ENCODE assay signal across 27 cellular contexts in genomic region chr9:17403539-17403938, GRCh38.
"Had no signal": no experiment of that assay in that cellular context is flagged by ENCODE, and none has a peak within 500 bp of the region (broad histone marks: within the 10 kb centered on the region; RNA-seq: fewer than 3 reads in every experiment).

No MANE protein-coding gene starts in this region.

- DNase-seq: stimulated activated CD4-positive, alpha-beta T cell treated with anti-CD3 and anti-CD28 coated beads, Interleukin-2, amount 100 ng/mL, for 48 hours; stimulated activated CD4-positive, alpha-beta T cell treated with anti-CD3 and anti-CD28 coated beads, Interleukin-4, amount 100 ng/mL, for 1 hour; stimulated activated CD4-positive, alpha-beta T cell treated with anti-CD3 and anti-CD28 coated beads, Interleukin-4, amount 100 ng/mL, for 24 hours; stimulated activated CD4-positive, alpha-beta T cell treated with anti-CD3 and anti-CD28 coated beads, Interleukin-4, amount 100 ng/mL, for 4 hours; stimulated activated CD8-positive, alpha-beta memory T cell treated with anti-CD3 and anti-CD28 coated beads, Interleukin-4, amount 100 ng/mL, for 48 hours; stimulated activated naive B cell treated with anti-CD40 and anti-IgM and Interleukin-4, amounts not matched to agents 10 μg/mL and 1 μg/mL and 100 μg/mL, for 72 hours; stimulated activated naive CD4-positive, alpha-beta T cell; stimulated activated naive CD4-positive, alpha-beta T cell treated with Interleukin-2 at 50 U/mL for 16 hours; stimulated activated naive CD8-positive, alpha-beta T cell treated with anti-CD3 and anti-CD28 coated beads, Interleukin-15, amount 100 ng/mL, for 72 hours; stimulated activated naive CD8-positive, alpha-beta T cell treated with anti-CD3 and anti-CD28 coated beads, Interleukin-15, Interleukin-2, amounts not matched to agents 100 U/mL and 50 U/mL, for 24 hours; stomach; substantia nigra; testis; thyroid gland; tibial artery; transverse colon; trophoblast cell; upper lobe of left lung; upper lobe of right lung; uterus had no signal

- H3K4me3 ChIP-seq: stomach, suprapubic skin, testis, thoracic aorta, thyroid gland, tibial artery, tibial nerve, transverse colon, upper lobe of left lung, upper lobe of right lung, uterus, vagina had no signal

- ATAC-seq: stimulated activated effector memory CD8-positive, alpha-beta T cell treated with anti-CD3 and anti-CD28 coated beads, Interleukin-12 subunit alpha, Interleukin-12 subunit beta, amount 100 ng/mL, for 72 hours; stimulated activated memory B cell treated with anti-CD40 and anti-IgM and Interleukin-4, amounts not matched to agents 10 μg/mL and 1 μg/mL and 100 μg/mL, for 72 hours; stimulated activated naive B cell treated with anti-CD40 and anti-IgM and Interleukin-4, amounts not matched to agents 10 μg/mL and 1 μg/mL and 100 μg/mL, for 72 hours; stimulated activated naive CD8-positive, alpha-beta T cell treated with anti-CD3 and anti-CD28 coated beads, Interleukin-15, amount 100 ng/mL, for 72 hours; stimulated activated naive CD8-positive, alpha-beta T cell treated with anti-CD3 and anti-CD28 coated beads, Interleukin-15, Interleukin-2, amounts not matched to agents 100 U/mL and 50 U/mL, for 24 hours; upper lobe of right lung had no signal

- H3K27ac ChIP-seq: stomach, suprapubic skin, testis, thoracic aorta, thyroid gland, tibial artery, tibial nerve, transverse colon, upper lobe of left lung, upper lobe of right lung, uterus, vagina had no signal

- H3K4me1 ChIP-seq: stomach, suprapubic skin, thyroid gland, tibial artery, tibial nerve, transverse colon, upper lobe of left lung, upper lobe of right lung, uterus, vagina had no signal

- FAIRE-seq: urothelium cell line had no signal

- H3K27me3 ChIP-seq: stomach, suprapubic skin, testis, thyroid gland, tibial artery, tibial nerve, transverse colon, upper lobe of left lung, upper lobe of right lung, uterus, vagina had no signal

- H3K9me3 ChIP-seq: stomach, suprapubic skin, testis, thoracic aorta, thyroid gland, tibial artery, tibial nerve, transverse colon, upper lobe of left lung, upper lobe of right lung, uterus, vagina had no signal

- H3K36me3 ChIP-seq: suprapubic skin, thoracic aorta, thyroid gland, transverse colon, upper lobe of left lung, upper lobe of right lung, uterus, vagina had no signal
